ENCODE assay signal across 1 cellular context in genomic region chr3:150610785-150611184, GRCh38.
TF ChIP-seq lines count a peak whose summit lies in the region.

No MANE protein-coding gene starts in this region.

TF ChIP-seq in HepG2, 621 proteins besides CTCF, POLR2A, EP300 and RAD21 (continued from another document):
- peak in 1 of 2 experiments; percentile 64; a peak in 2 of 4 replicates for TF ChIP-seq ATF4 (CRISPR knock-in tag; IDR thresholded peaks at IDR 0.05)
- no peak for TF ChIP-seq RBFOX2 (IDR thresholded peaks at IDR 0.05; ENCODE audit: low read depth, low read length)
- TF ChIP-seq CEBPB (IDR thresholded peaks at IDR 0.05; ENCODE audit: borderline replicate concordance, low read depth, low read length), result peak; percentile 40; the same call in 1 of the 2 replicates
- no peak for TF ChIP-seq ZBTB42 (CRISPR knock-in tag; IDR thresholded peaks at IDR 0.05)
- peak; percentile 38 for TF ChIP-seq CEBPG (CRISPR knock-in tag; IDR thresholded peaks at IDR 0.05)
- no peak for TF ChIP-seq RCOR2 (CRISPR knock-in tag; IDR thresholded peaks at IDR 0.05)
- peak; percentile 34 for TF ChIP-seq ATF7 (IDR thresholded peaks at IDR 0.05)
- no peak for TF ChIP-seq ATF7 (CRISPR knock-in tag; IDR thresholded peaks at IDR 0.05)
TF ChIP-seq in HepG2: peak in this region for 4.
